In the genomic region with DNA sequence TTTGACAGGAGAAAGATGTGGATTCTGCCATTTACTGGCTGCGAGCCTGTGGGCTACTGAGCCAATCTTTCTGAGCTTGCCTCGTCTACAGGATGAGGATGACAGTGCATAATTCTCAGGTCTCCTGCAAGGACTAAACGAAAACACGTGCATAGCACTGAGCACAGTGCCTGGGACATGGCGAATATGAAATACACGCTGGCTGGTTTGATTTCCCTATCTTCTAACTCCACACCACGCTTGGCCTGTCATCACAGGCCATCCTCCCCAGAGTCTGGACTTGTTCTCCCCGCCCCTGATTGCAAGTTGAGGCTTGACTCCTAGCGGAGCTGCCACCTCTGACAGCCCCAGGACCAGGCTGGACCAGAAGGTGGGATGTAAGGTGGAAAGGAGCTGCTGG, we compare ENCODE assay signal across 25 cellular contexts. TPM values are rescaled to one million over a fixed set of nuclear protein-coding genes. Genes with fewer than 3 reads are reported as not detected.
DNase-seq lines count a peak whose midpoint lies in the region; ATAC-seq, FAIRE-seq and TF ChIP-seq lines count a peak whose summit lies in the region.
"Had no signal": no experiment of that assay in that cellular context is flagged by ENCODE, and none has a peak within 500 bp of the region (broad histone marks: within the 10 kb centered on the region; RNA-seq: fewer than 3 reads in every experiment).

No MANE protein-coding gene starts in this region.

- H2BK20ac ChIP-seq in H1 (ENCODE audit: low read length) = no peak overlapping the region

- POLR2A ChIA-PET in Caco-2 (lab: Charles Lee) (no interaction called here), RWPE1 (lab: Yijun Ruan, JAX; ENCODE audit: low non-redundant PET) (interaction anchor here (0.7 kb wide), 1 partner anchor 73 kb away, joined by 4 read pairs; no protein-coding TSS in a partner anchor), H1 (lab: Charles Lee; ENCODE audit: partially characterized antibody) (interaction anchor here (1.5 to 1.9 kb wide), 2 partner anchors 19 to 22 kb away, joined by 4 to 9 read pairs; no protein-coding TSS in a partner anchor)

- no peaks in the 10 kb centered on the region for H3K4me1 Mint-ChIP-seq in Caco-2 (ENCODE audit: low read depth, unreplicated experiment)

- no peaks in the 10 kb centered on the region for H3K27me3 Mint-ChIP-seq in Caco-2 (ENCODE audit: insufficient read depth, unreplicated experiment)
- H3K27me3 Mint-ChIP-seq: CD4-positive, CD25-positive, alpha-beta regulatory T cell had no signal

- H3K9me3 ChIP-seq in Caco-2 (no peaks in the 10 kb centered on the region), H1 (ENCODE audit: insufficient read depth in 2 of 2, low read depth in 1 of 2, low read length in 1 of 2) (no peaks in the 10 kb centered on the region), neuronal stem cell (replicated peaks in 1 of 2; ENCODE audit: control insufficient read depth in 2 of 2, insufficient read depth in 1 of 2, low read depth in 1 of 2, low read length in 2 of 2) (no peaks in the 10 kb centered on the region)

- H2BK15ac ChIP-seq in H1 (ENCODE audit: low read length) = 0 out of 2 replicates have a peak overlapping the region, but pooled peaks have one; percentile 29
- no peak overlapping the region for H2BK15ac ChIP-seq in neuronal stem cell (ENCODE audit: low read length)

- H3K18ac ChIP-seq in H1 (ENCODE audit: extremely low read depth, low read length) (no peak overlapping the region), neuronal stem cell (ENCODE audit: low read length) (no peak overlapping the region)

- no peaks in the 10 kb centered on the region for H4K20me1 ChIP-seq in H1 (replicated peaks in 1 of 2; ENCODE audit: control insufficient read depth in 1 of 2, insufficient read depth in 2 of 2, low read length in 2 of 2)

- peak overlapping the region; percentile 82 for H3K27ac Mint-ChIP-seq in Caco-2 (ENCODE audit: unreplicated experiment)
- H3K27ac Mint-ChIP-seq: CD4-positive, CD25-positive, alpha-beta regulatory T cell; T-helper 1 cell treated with Interleukin-12 subunit alpha and Interleukin-12 subunit beta and Interleukin-4 antibody, amounts not matched to agents 30 μg/mL and 1 μg/mL, for 36 hours had no signal

- 88% methylated on average over 9 of the region's 9 CpGs; no CpG with 5 or more reads in 1 of the 2 experiments for WGBS in H1 (ENCODE audit: extremely low coverage in 1 of 2, insufficient coverage in 1 of 2, insufficient read length in 1 of 2, insufficient replicate concordance in 2 of 2, low coverage in 1 of 2, low lambda C conversion rate in 2 of 2, missing lambda C conversion rate in 1 of 2), 2 experiments
- no CpG with 5 or more reads among the region's 9 CpGs for WGBS in neuronal stem cell (ENCODE audit: extremely low coverage in 2 of 2, insufficient read length in 2 of 2, insufficient replicate concordance in 1 of 2), 2 donors

- no peak overlapping the region for H2AFZ ChIP-seq in H1 (ENCODE audit: low read length)
- H2AFZ ChIP-seq in neuronal stem cell (ENCODE audit: low read length) = no peak overlapping the region

- H2BK5ac ChIP-seq in H1 (ENCODE audit: low read depth, low read length) (peak overlapping the region; percentile 60), neuronal stem cell (ENCODE audit: low read length) (no peak overlapping the region)

- H3K23ac ChIP-seq in H1 (ENCODE audit: insufficient read length) (no peak overlapping the region), neuronal stem cell (ENCODE audit: low read depth, low read length, poor library complexity) (peak overlapping the region; percentile 67)

- no peak for FAIRE-seq in H1 (lab: Jason Lieb, UNC)
- FAIRE-seq: GM12878 had no signal

- H2BK12ac ChIP-seq in H1 (ENCODE audit: low read depth, low read length) (no peak overlapping the region), neuronal stem cell (ENCODE audit: low read length) (no peak overlapping the region)

- no peak overlapping the region for H3K9ac ChIP-seq in H1 (replicated peaks in 1 of 4; ENCODE audit: extremely low read depth in 1 of 4, low read depth in 3 of 4, low read length in 3 of 4)
- H3K9ac ChIP-seq in neuronal stem cell (ENCODE audit: low read depth, low read length, poor library complexity) = no peak overlapping the region

- H3K4ac ChIP-seq in H1 (replicated peaks; ENCODE audit: insufficient read length, low read depth, low read length) (no peak overlapping the region), neuronal stem cell (ENCODE audit: low read length) (no peak overlapping the region)

- H3K4me2 ChIP-seq in H1 (ENCODE audit: insufficient read depth in 1 of 2, low read depth in 2 of 2, low read length in 2 of 2) (no peak overlapping the region), neuronal stem cell (ENCODE audit: insufficient read depth, low read length, poor library complexity, severe bottlenecking) (no peak overlapping the region)

- H3K36me3 ChIP-seq in Caco-2 (ENCODE audit: control insufficient read depth, insufficient read depth, low read length) = no peaks in the 10 kb centered on the region
- peaks cover 0 to 6% (median 0%) of the 10 kb centered on the region in 4 experiments; a peak in 3 of 8 replicates for H3K36me3 ChIP-seq in H1 (ENCODE audit: control insufficient read depth in 2 of 4, insufficient read depth in 4 of 4, low read length in 3 of 4)
- peaks cover 5 to 41% of the 10 kb centered on the region in 2 donors for H3K36me3 ChIP-seq in neuronal stem cell (replicated peaks in 1 of 2; ENCODE audit: control insufficient read depth in 2 of 2, insufficient read depth in 2 of 2, low read length in 2 of 2)

- H3K79me2 ChIP-seq in H1 (ENCODE audit: control insufficient read depth in 1 of 2, insufficient read depth in 2 of 2, low read length in 2 of 2) = no peaks in the 10 kb centered on the region

- peak overlapping the region; percentile 59 for H3K27ac ChIP-seq in RWPE1
- H3K27ac ChIP-seq in H1 (ENCODE audit: low read depth, low read length) = no peak overlapping the region
- no peak overlapping the region for H3K27ac ChIP-seq in neuronal stem cell (replicated peaks; ENCODE audit: low read length)

- TF ChIP-seq CTCF in Caco-2 (IDR thresholded peaks at IDR 0.05; ENCODE audit: insufficient read depth in 1 of 2, low read depth in 1 of 2, low read length in 1 of 2, severe bottlenecking in 1 of 2, unreplicated experiment in 1 of 2) = no peak
- TF ChIP-seq CTCF in RWPE1 (conservative IDR thresholded peaks at IDR 0.05; ENCODE audit: low read depth) = no peak
- no peak for TF ChIP-seq CTCF in H1 (IDR thresholded peaks at IDR 0.05; ENCODE audit: control extremely low read depth in 1 of 3, insufficient read depth in 1 of 3, low read depth in 1 of 3, low read length in 3 of 3)

- no peak for TF ChIP-seq RAD21 in H1 (IDR thresholded peaks at IDR 0.05 in 1 of 2, conservative IDR thresholded peaks at IDR 0.05 in 1 of 2; ENCODE audit: low read depth in 2 of 2, low read length in 2 of 2)

- no peak overlapping the region for H4K5ac ChIP-seq in H1 (ENCODE audit: insufficient read length, low read depth, low read length)

- H3K14ac ChIP-seq in H1 (ENCODE audit: insufficient read length) (no peak overlapping the region), neuronal stem cell (ENCODE audit: low read length) (peak overlapping the region; percentile 89)

- peaks cover 25% of the 10 kb centered on the region for H3K36me3 Mint-ChIP-seq in Caco-2 (ENCODE audit: insufficient read depth, unreplicated experiment)

- no peak for TF ChIP-seq POLR2A in H1 (IDR thresholded peaks at IDR 0.05; ENCODE audit: control extremely low read depth in 1 of 2, low read depth in 2 of 2, low read length in 2 of 2)

- ATAC-seq in HG03354 (IDR thresholded peaks at IDR 0.05; ENCODE audit: poor library complexity, severe bottlenecking, unreplicated experiment) = no peak
- ATAC-seq: GM12878, Panc1, Right ventricle myocardium inferior had no signal

- H3K27me3 ChIP-seq in Caco-2 (replicated peaks; ENCODE audit: control insufficient read depth, insufficient read depth, low read length) (no peaks in the 10 kb centered on the region), H1 (replicated peaks in 1 of 4; ENCODE audit: control insufficient read depth in 3 of 4, extremely low read depth in 1 of 4, insufficient read depth in 3 of 4, low read length in 3 of 4) (no peaks in the 10 kb centered on the region), neuronal stem cell (ENCODE audit: control insufficient read depth in 3 of 3, insufficient read depth in 3 of 3, low read depth in 1 of 3, low read length in 3 of 3) (no peaks in the 10 kb centered on the region)

- H4K8ac ChIP-seq in H1 (ENCODE audit: extremely low read depth, insufficient read depth, low read length) (no peak overlapping the region; the same call in 1 of the 2 replicates), neuronal stem cell (ENCODE audit: low read depth, low read length) (no peak overlapping the region)

- peaks cover 2% of the 10 kb centered on the region; the same call in 1 of the 2 replicates for H3K23me2 ChIP-seq in H1 (ENCODE audit: low read depth, low read length)

- H3K4me3 ChIP-seq in Caco-2 (ENCODE audit: low read depth, low read length) = no peak overlapping the region
- no peak overlapping the region for H3K4me3 ChIP-seq in H1 (ENCODE audit: extremely low read depth in 1 of 4, insufficient read depth in 2 of 4, low read depth in 3 of 4, low read length in 4 of 4)
- no peak overlapping the region for H3K4me3 ChIP-seq in neuronal stem cell (ENCODE audit: low read length in 2 of 2)
- H3K4me3 ChIP-seq: GM12878 had no signal

- H4K91ac ChIP-seq in H1 (replicated peaks; ENCODE audit: insufficient read length, low read length) (no peak overlapping the region), neuronal stem cell (ENCODE audit: low read depth, low read length, poor library complexity) (no peak overlapping the region)

- no peak overlapping the region for H2BK120ac ChIP-seq in H1 (replicated peaks; ENCODE audit: low read depth, low read length)
- no peak overlapping the region for H2BK120ac ChIP-seq in neuronal stem cell (ENCODE audit: low read depth, low read length)

- no peaks in the 10 kb centered on the region for H3K79me1 ChIP-seq in H1 (ENCODE audit: low read depth, low read length)
- H3K79me1 ChIP-seq in neuronal stem cell (ENCODE audit: low read depth, low read length) = no peaks in the 10 kb centered on the region

- DNase-seq in Caco-2 (no peak), RWPE1 (ENCODE audit: low spot score) (peak; percentile 70), H1 (ENCODE audit: low read depth in 1 of 2, low spot score in 2 of 2) (no peak), neuronal stem cell (ENCODE audit: low spot score) (no peak), SIG-M5 (lab: John Stamatoyannopoulos, UW) (no peak), DMS 273 treated with DMSO at 0.1 percent for 48 hours (lab: John Stamatoyannopoulos, UW) (no peak)
- DNase-seq: CD4-positive, CD25-positive, alpha-beta regulatory T cell; DND-41; GOT3; KBM-7; NCI-H1092; NCI-H1436 treated with DMSO at 0.1 percent for 48 hours; NCI-H2029; NCI-H2227 treated with DMSO at 0.1 percent for 48 hours; NCI-H510A treated with DMSO at 0.1 percent for 48 hours; NCI-H774; NK-92 treated with Interleukin-12 subunit alpha and Interleukin-12 subunit beta, amount 100 ng/mL, for 24 hours had no signal

- no peak overlapping the region for H3K4me3 Mint-ChIP-seq in Caco-2 (ENCODE audit: unreplicated experiment)
- H3K4me3 Mint-ChIP-seq: CD4-positive, CD25-positive, alpha-beta regulatory T cell; T-helper 1 cell treated with Interleukin-12 subunit alpha and Interleukin-12 subunit beta and Interleukin-4 antibody, amounts not matched to agents 30 μg/mL and 1 μg/mL, for 36 hours had no signal

- 0 out of 2 replicates have a peak overlapping the region, but pooled peaks have one; percentile 39 for H2AK5ac ChIP-seq in H1 (ENCODE audit: low read depth, low read length)
- no peak overlapping the region for H2AK5ac ChIP-seq in neuronal stem cell (ENCODE audit: low read depth, low read length)

- no peaks in the 10 kb centered on the region for H3K9me3 Mint-ChIP-seq in Caco-2 (ENCODE audit: unreplicated experiment)
- H3K9me3 Mint-ChIP-seq: T-helper 1 cell treated with Interleukin-12 subunit alpha and Interleukin-12 subunit beta and Interleukin-4 antibody, amounts not matched to agents 30 μg/mL and 1 μg/mL, for 36 hours had no signal

- peaks cover 16% of the 10 kb centered on the region for H3K4me1 ChIP-seq in Caco-2
- H3K4me1 ChIP-seq in H1 (replicated peaks in 1 of 4; ENCODE audit: control insufficient read depth in 3 of 4, insufficient read depth in 4 of 4, low read length in 3 of 4) = 0 out of 7 replicates have a peak, but pooled peaks cover 0 to 2% (median 0%) of the 10 kb centered on the region in 4 experiments
- no peaks in the 10 kb centered on the region for H3K4me1 ChIP-seq in neuronal stem cell (ENCODE audit: control insufficient read depth in 2 of 2, insufficient read depth in 1 of 2, low read depth in 1 of 2, low read length in 2 of 2)

- TF ChIP-seq EP300 in H1 (IDR thresholded peaks at IDR 0.05; ENCODE audit: borderline replicate concordance in 1 of 2, low read depth in 2 of 2, low read length in 2 of 2) = no peak

- BruUV-seq in Caco-2 (replicated peaks; lab: Mats Ljungman, UMichigan) = no TSS peak

- CTCF ChIA-PET in Caco-2 (lab: Charles Lee) (no interaction called here), RWPE1 (lab: Yijun Ruan, JAX) (interaction anchor here (0.7 kb wide), 1 partner anchor 127 kb away, joined by 3 read pairs; no protein-coding TSS in a partner anchor), H1 (lab: Charles Lee; ENCODE audit: partially characterized antibody) (interaction anchor here (1.1 to 3.8 kb wide), 3 partner anchors 39 to 103 kb away, joined by 3 to 23 read pairs (median 3); a partner anchor contains a TSS)

- intact Hi-C loops in Caco-2 (cut with micrococcal nuclease; ENCODE audit: unreplicated experiment) = no loop called here

- no peak overlapping the region for H3K56ac ChIP-seq in H1 (replicated peaks; ENCODE audit: insufficient read length, low read depth, low read length)

RNA-seq across cellular contexts. Expression of a gene that starts 37.9 kb away (rescaled TPM):
- 59.0 and 60.1 TPM in 2 replicates for total RNA-seq in Caco-2 (2022)
- total RNA-seq in H1 (2021; fragmentation: NEBNext Ultra II Directional; extraction: Animal tissue kit (Norgen Biotek cat#: 25700)) = 50.5 and 50.6 TPM in 2 replicates
- polyA plus RNA-seq in H1 (2011; rRNA removed) = 34.1 and 36.0 TPM in 2 replicates
- polyA plus RNA-seq in H1 (2011; cell fraction: cytosol; rRNA removed) = 57.0 TPM
- polyA plus RNA-seq in H1 (2011; cell fraction: nucleus; rRNA removed) = 13.7 TPM
- 49.1 to 62.4 TPM (median 51.3 TPM) in 4 replicates for polyA plus RNA-seq in H1 (2012, experiment 1 of 2)
- 33.4 TPM for polyA plus RNA-seq in H1 (2012, experiment 2 of 2)
- 54.3 TPM for polyA plus RNA-seq in H1 (2013, experiment 1 of 2)
- polyA plus RNA-seq in H1 (2013, experiment 2 of 2) = 54.7 TPM
- polyA minus RNA-seq in H1 (2011; rRNA and poly(A)+ RNA removed) = 11.3 and 14.8 TPM in 2 replicates
- polyA minus RNA-seq in H1 (2011; cell fraction: cytosol; rRNA and poly(A)+ RNA removed) = 18.1 TPM
- 9.9 TPM for polyA minus RNA-seq in H1 (2011; cell fraction: nucleus; rRNA and poly(A)+ RNA removed)
- polyA plus RNA-seq in neuronal stem cell (2013, experiment 1 of 2) = 31.9 TPM
- 31.7 TPM for polyA plus RNA-seq in neuronal stem cell (2013, experiment 2 of 2)

RNA-seq across cellular contexts. Expression of a gene that starts 38.1 kb away (rescaled TPM):
- total RNA-seq in Caco-2 (2022) = 1,528 and 1,598 TPM in 2 replicates
- total RNA-seq in H1 (2021; fragmentation: NEBNext Ultra II Directional; extraction: Animal tissue kit (Norgen Biotek cat#: 25700)) = 1,831 and 1,889 TPM in 2 replicates
- polyA plus RNA-seq in H1 (2011; rRNA removed) = 2,448 and 2,722 TPM in 2 replicates
- polyA plus RNA-seq in H1 (2011; cell fraction: cytosol; rRNA removed) = 4,965 TPM
- polyA plus RNA-seq in H1 (2011; cell fraction: nucleus; rRNA removed) = 2,178 TPM
- 2,603 to 3,842 TPM (median 3,090 TPM) in 4 replicates for polyA plus RNA-seq in H1 (2012, experiment 1 of 2)
- polyA plus RNA-seq in H1 (2012, experiment 2 of 2) = 9,007 TPM
- polyA plus RNA-seq in H1 (2013, experiment 1 of 2) = 5,141 TPM
- polyA plus RNA-seq in H1 (2013, experiment 2 of 2) = 5,188 TPM
- polyA minus RNA-seq in H1 (2011; rRNA and poly(A)+ RNA removed) = 246 and 282 TPM in 2 replicates
- polyA minus RNA-seq in H1 (2011; cell fraction: cytosol; rRNA and poly(A)+ RNA removed) = 329 TPM
- polyA minus RNA-seq in H1 (2011; cell fraction: nucleus; rRNA and poly(A)+ RNA removed) = 840 TPM
- polyA plus RNA-seq in neuronal stem cell (2013, experiment 1 of 2) = 6,578 TPM
- polyA plus RNA-seq in neuronal stem cell (2013, experiment 2 of 2) = 6,505 TPM

RNA-seq across cellular contexts. Expression of a gene that starts 41.0 kb away (rescaled TPM):
- 18.7 and 18.9 TPM in 2 replicates for total RNA-seq in Caco-2 (2022)
- 6.5 and 9.6 TPM in 2 replicates for total RNA-seq in H1 (2021; fragmentation: NEBNext Ultra II Directional; extraction: Animal tissue kit (Norgen Biotek cat#: 25700))
- polyA plus RNA-seq in H1 (2011; rRNA removed) = 4.8 and 6.3 TPM in 2 replicates
- polyA plus RNA-seq in H1 (2011; cell fraction: cytosol; rRNA removed) = 6.3 TPM
- polyA plus RNA-seq in H1 (2011; cell fraction: nucleus; rRNA removed) = 12.7 TPM
- 3.9 to 5.7 TPM (median 4.7 TPM) in 4 replicates for polyA plus RNA-seq in H1 (2012, experiment 1 of 2)
- 0.30 TPM for polyA plus RNA-seq in H1 (2012, experiment 2 of 2)
- 4.8 TPM for polyA plus RNA-seq in H1 (2013, experiment 1 of 2)
- polyA plus RNA-seq in H1 (2013, experiment 2 of 2) = 5.5 TPM
- 6.0 and 11.7 TPM in 2 replicates for polyA minus RNA-seq in H1 (2011; rRNA and poly(A)+ RNA removed)
- polyA minus RNA-seq in H1 (2011; cell fraction: cytosol; rRNA and poly(A)+ RNA removed) = 4.1 TPM
- 7.7 TPM for polyA minus RNA-seq in H1 (2011; cell fraction: nucleus; rRNA and poly(A)+ RNA removed)
- 7.7 TPM for polyA plus RNA-seq in neuronal stem cell (2013, experiment 1 of 2)
- polyA plus RNA-seq in neuronal stem cell (2013, experiment 2 of 2) = 7.6 TPM

RNA-seq across cellular contexts. Expression of a gene that starts 46.6 kb away (rescaled TPM):
- total RNA-seq in Caco-2 (2022) = not detected in 2 replicates
- not detected in 2 replicates for total RNA-seq in H1 (2021; fragmentation: NEBNext Ultra II Directional; extraction: Animal tissue kit (Norgen Biotek cat#: 25700))
- polyA plus RNA-seq in H1 (2011; rRNA removed) = not detected in 2 replicates
- not detected for polyA plus RNA-seq in H1 (2011; cell fraction: cytosol; rRNA removed)
- not detected for polyA plus RNA-seq in H1 (2011; cell fraction: nucleus; rRNA removed)
- 0.15 TPM in 1 of 4 replicates, not detected in the others for polyA plus RNA-seq in H1 (2012, experiment 1 of 2)
- polyA plus RNA-seq in H1 (2012, experiment 2 of 2) = not detected
- not detected for polyA plus RNA-seq in H1 (2013, experiment 1 of 2)
- not detected for polyA plus RNA-seq in H1 (2013, experiment 2 of 2)
- polyA minus RNA-seq in H1 (2011; rRNA and poly(A)+ RNA removed) = not detected in 2 replicates
- polyA minus RNA-seq in H1 (2011; cell fraction: cytosol; rRNA and poly(A)+ RNA removed) = not detected
- not detected for polyA minus RNA-seq in H1 (2011; cell fraction: nucleus; rRNA and poly(A)+ RNA removed)
- not detected for polyA plus RNA-seq in neuronal stem cell (2013, experiment 1 of 2)
- polyA plus RNA-seq in neuronal stem cell (2013, experiment 2 of 2) = not detected
- total RNA-seq: A673; CD4-positive, CD25-positive, alpha-beta regulatory T cell; GM12878; Right ventricle myocardium inferior; SK-MEL-5 had no signal
- polyA plus RNA-seq: BJ; CD4-positive, CD25-positive, alpha-beta regulatory T cell; GM12878 had no signal
